14 cellular contexts compared by ENCODE assay signal in genomic region chr22:17102297-17102667, GRCh38. TPM values are rescaled to one million over a fixed set of nuclear protein-coding genes. Genes with fewer than 3 reads are reported as not detected.
DNase-seq lines count a peak whose midpoint lies in the region; ATAC-seq and TF ChIP-seq lines count a peak whose summit lies in the region.
"Had no signal": no experiment of that assay in that cellular context is flagged by ENCODE, and none has a peak within 500 bp of the region (broad histone marks: within the 10 kb centered on the region; RNA-seq: fewer than 3 reads in every experiment).

No MANE protein-coding gene starts in this region.

- H3K4me3 ChIP-seq in NB4 (ENCODE audit: low read depth, low read length) (no peak overlapping the region), gastroesophageal sphincter (no peak overlapping the region)
- H3K4me3 ChIP-seq: left ventricle myocardium inferior had no signal

- no peak overlapping the region for H3K27ac ChIP-seq in gastroesophageal sphincter
- H3K27ac ChIP-seq: left ventricle myocardium inferior had no signal

- H3K9me3 Mint-ChIP-seq in dendritic cell treated with granulocyte-macrophage colony-stimulating factor and Interleukin-4, amounts not matched to agents 40 ng/mL and 50 ng/mL, for 4 days: no peaks in the 10 kb centered on the region

- H3K4me1 ChIP-seq in gastroesophageal sphincter: no peaks in the 10 kb centered on the region
- H3K4me1 ChIP-seq: left ventricle myocardium inferior had no signal

- H3K4me3 Mint-ChIP-seq in dendritic cell treated with granulocyte-macrophage colony-stimulating factor and Interleukin-4, amounts not matched to agents 40 ng/mL and 50 ng/mL, for 4 days: peak overlapping the region; percentile 38

- intact Hi-C loops in cardiac septum (cut with DNase I): no loop called here
- intact Hi-C loops in Right ventricle myocardium superior (cut with DNase I): no loop called here
- intact Hi-C loops in dendritic cell treated with granulocyte-macrophage colony-stimulating factor and Interleukin-4, amounts not matched to agents 40 ng/mL and 50 ng/mL, for 4 days (cut with micrococcal nuclease): no loop called here

- H3K4me1 Mint-ChIP-seq in dendritic cell treated with granulocyte-macrophage colony-stimulating factor and Interleukin-4, amounts not matched to agents 40 ng/mL and 50 ng/mL, for 4 days (ENCODE audit: low read depth): peaks cover 94% of the 10 kb centered on the region

- TF ChIP-seq POLR2A in NB4 (IDR thresholded peaks at IDR 0.05; ENCODE audit: extremely low read depth, insufficient read length): no peak
- TF ChIP-seq POLR2A in gastroesophageal sphincter (IDR thresholded peaks at IDR 0.05): no peak

- peaks cover 94% of the 10 kb centered on the region for H3K36me3 Mint-ChIP-seq in dendritic cell treated with granulocyte-macrophage colony-stimulating factor and Interleukin-4, amounts not matched to agents 40 ng/mL and 50 ng/mL, for 4 days (ENCODE audit: low read depth)

- H3K27me3 Mint-ChIP-seq in dendritic cell treated with granulocyte-macrophage colony-stimulating factor and Interleukin-4, amounts not matched to agents 40 ng/mL and 50 ng/mL, for 4 days: no peaks in the 10 kb centered on the region

- H3K9me3 ChIP-seq in gastroesophageal sphincter: no peaks in the 10 kb centered on the region
- H3K9me3 ChIP-seq: left ventricle myocardium inferior had no signal

- H3K27me3 ChIP-seq in gastroesophageal sphincter: no peaks in the 10 kb centered on the region

- H3K27ac Mint-ChIP-seq in dendritic cell treated with granulocyte-macrophage colony-stimulating factor and Interleukin-4, amounts not matched to agents 40 ng/mL and 50 ng/mL, for 4 days: peak overlapping the region; percentile 79

- no peak for TF ChIP-seq CTCF in NB4 (IDR thresholded peaks at IDR 0.05; ENCODE audit: low read depth, low read length)
- no peak for TF ChIP-seq CTCF in GM10266 (IDR thresholded peaks at IDR 0.05; ENCODE audit: control insufficient read depth, insufficient read depth, low read depth, missing control alignments)
- no peak for TF ChIP-seq CTCF in gastroesophageal sphincter (IDR thresholded peaks at IDR 0.05)

- DNase-seq in cardiac septum (ENCODE audit: low spot score) (peak; percentile 54), Right ventricle myocardium superior (no peak), NB4 (ENCODE audit: low read depth) (peak; percentile 85), midbrain (lab: John Stamatoyannopoulos, UW) (no peak), GM10266 (ENCODE audit: extremely low spot score) (no peak)
- DNase-seq: activated gamma-delta T cell, COR-L47, KG1, left ventricle myocardium inferior, NCI-H1105 treated with DMSO at 0.1 percent for 48 hours, NCI-H524 treated with DMSO at 0.1 percent for 48 hours, SHP77 had no signal

- ATAC-seq in Right ventricle myocardium superior (ENCODE audit: poor library complexity): no peak
- no peak for ATAC-seq in gastroesophageal sphincter

- 86% methylated on average over 7 of the region's 7 CpGs; no CpG with 5 or more reads in 1 of the 2 donors for WGBS in gastroesophageal sphincter (ENCODE audit: low coverage in 1 of 2), 2 donors

- no peak for TF ChIP-seq EP300 in gastroesophageal sphincter (IDR thresholded peaks at IDR 0.05)

- peaks cover 0 to 98% of the 10 kb centered on the region in 2 donors for H3K36me3 ChIP-seq in gastroesophageal sphincter

RNA-seq across cellular contexts. Expression of gene IL17RA, which starts 17.5 kb away (rescaled TPM):
- total RNA-seq in cardiac septum (6.0 TPM), Right ventricle myocardium superior (7.5 TPM), gastroesophageal sphincter (10 to 100 TPM in 3 of 4 donors, 1 to 10 TPM in 1; 5.9 to 15.6 (median 14.2) TPM)

RNA-seq across cellular contexts. Expression of gene TMEM121B, which starts 18.9 kb away (rescaled TPM):
- 1.0 TPM for total RNA-seq in cardiac septum
- 1.9 TPM for total RNA-seq in Right ventricle myocardium superior
- total RNA-seq in gastroesophageal sphincter: under 1 TPM; 0.30 to 0.81 (median 0.54) TPM

RNA-seq across cellular contexts. Expression of gene HDHD5, which starts 56.8 kb away (rescaled TPM):
- 39.6 TPM for total RNA-seq in cardiac septum
- total RNA-seq in Right ventricle myocardium superior: 59.8 TPM
- 10 to 100 TPM; 20.4 to 37.1 (median 33.0) TPM for total RNA-seq in gastroesophageal sphincter

Comparison
In these comparisons a context has a peak if more than half of its experiments do, and no peak if none do; other contexts are left out.
1. DNase-seq: peak in cardiac septum (single experiment) and NB4 (single experiment); none in Right ventricle myocardium superior (single experiment), midbrain (single experiment) and GM10266 (single experiment).